In genomic region chrX:120749141-120749846, GRCh38 we compare ENCODE assay signal across 9 cellular contexts.
DNase-seq lines count a peak whose midpoint lies in the region; ATAC-seq, FAIRE-seq and TF ChIP-seq lines count a peak whose summit lies in the region.
"Had no signal": no experiment of that assay in that cellular context is flagged by ENCODE, and none has a peak within 500 bp of the region (broad histone marks: within the 10 kb centered on the region; RNA-seq: fewer than 3 reads in every experiment).

No MANE protein-coding gene starts in this region.

- intact Hi-C loops in HepG2 (cut with micrococcal nuclease; ENCODE audit: unreplicated experiment), result no loop called here
- intact Hi-C loops in colonic mucosa (cut with DNase I), result no loop called here
- intact Hi-C loops in pancreas (cut with DNase I), result no loop called here

- CTCF ChIA-PET in HepG2 (lab: Yijun Ruan, JAX; ENCODE audit: low intra/inter-chr PET ratio, low total read pairs), result no interaction called here

- no peak for FAIRE-seq in HepG2 (lab: Jason Lieb, UNC)
- FAIRE-seq in pancreas (lab: Jason Lieb, UNC), result no peak
- FAIRE-seq: colon had no signal

- peak; percentile 43 for ATAC-seq in GM18519 (IDR thresholded peaks at IDR 0.05; ENCODE audit: low FRiP score, unreplicated experiment)
- peak; percentile 86 for ATAC-seq in HG02759 (IDR thresholded peaks at IDR 0.05; ENCODE audit: unreplicated experiment)
- no peak; the same call in 1 of the 3 replicates for ATAC-seq in HepG2
- ATAC-seq in pancreas, result no peak

- peak overlapping the region in 1 of 3 experiments; percentile 23; a peak in 1 of 6 replicates for H3K4me3 ChIP-seq in HepG2 (replicated peaks in 1 of 3; ENCODE audit: insufficient read depth in 1 of 3, low read depth in 2 of 3, low read length in 3 of 3)
- no peak overlapping the region for H3K4me3 ChIP-seq in colonic mucosa
- H3K4me3 ChIP-seq in pancreas, result no peak overlapping the region

- WGBS in HepG2 (ENCODE audit: low lambda C conversion rate), result 19% methylated on average over 3 of the region's 4 CpGs
- 46 to 47% methylated on average over 4 of the region's 4 CpGs for WGBS in pancreas, 2 donors

- POLR2A ChIA-PET in HepG2 (lab: Yijun Ruan, JAX), result interaction anchor here (1.0 kb wide), 1 partner anchor 11 kb away, joined by 3 read pairs; no protein-coding TSS in a partner anchor

- H3K27me3 ChIP-seq in HepG2 (ENCODE audit: control insufficient read depth in 1 of 2, insufficient read depth in 2 of 2, low read length in 2 of 2) (no peaks in the 10 kb centered on the region), colonic mucosa (no peaks in the 10 kb centered on the region), pancreas (peaks cover 0 to 7% (median 0%) of the 10 kb centered on the region in 4 donors)

- no peak for TF ChIP-seq CTCF in HepG2 (CRISPR knock-in tag; IDR thresholded peaks at IDR 0.05)
- no peak for TF ChIP-seq CTCF in colonic mucosa (IDR thresholded peaks at IDR 0.05)
- TF ChIP-seq CTCF in pancreas (IDR thresholded peaks at IDR 0.05), result no peak

- no peaks in the 10 kb centered on the region for H3K9me3 ChIP-seq in HepG2 (ENCODE audit: low read length)
- H3K9me3 ChIP-seq in colonic mucosa, result no peaks in the 10 kb centered on the region
- no peaks in the 10 kb centered on the region for H3K9me3 ChIP-seq in pancreas

- peaks cover 3% of the 10 kb centered on the region for H3K79me2 ChIP-seq in HepG2 (ENCODE audit: insufficient read depth, low read length)

- TF ChIP-seq POLR2A in HepG2 (IDR thresholded peaks at IDR 0.05; ENCODE audit: insufficient read depth in 1 of 2, low read depth in 2 of 2, low read length in 2 of 2), result no peak

- peak; percentile 54 for DNase-seq in NCI-H1105 treated with DMSO at 0.1 percent for 48 hours (lab: John Stamatoyannopoulos, UW)
- DNase-seq in HepG2 (ENCODE audit: low spot score), result no peak
- DNase-seq in colonic mucosa, result no peak
- no peak for DNase-seq in dedifferentiated amniotic fluid mesenchymal stem cell (ENCODE audit: extremely low spot score)
- no peak for DNase-seq in LoVo (ENCODE audit: low spot score)
- no peak for DNase-seq in pancreas

- TF ChIP-seq EP300 in HepG2 (IDR thresholded peaks at IDR 0.05; ENCODE audit: low read depth in 2 of 2, low read length in 2 of 2) (no peak), HepG2 (CRISPR knock-in tag; IDR thresholded peaks at IDR 0.05; ENCODE audit: borderline replicate concordance) (no peak)

- no TSS peak for BruUV-seq in HepG2 (replicated peaks; lab: Mats Ljungman, UMichigan)

- H2AFZ ChIP-seq in HepG2 (ENCODE audit: low read length), result no peak overlapping the region

- in situ Hi-C loops in HepG2 (cut with HindIII; ENCODE audit: extremely low pct_ligation_motif_present, low pct_unique_long_range_greater_than_20kb), result no loop called here

- TF ChIP-seq RAD21 in HepG2 (CRISPR knock-in tag; IDR thresholded peaks at IDR 0.05), result no peak

- no peaks in the 10 kb centered on the region for H3K36me3 ChIP-seq in HepG2 (replicated peaks in 1 of 2; ENCODE audit: control insufficient read depth in 1 of 2, insufficient read depth in 2 of 2, low read length in 2 of 2)
- H3K36me3 ChIP-seq in colonic mucosa, result no peaks in the 10 kb centered on the region
- H3K36me3 ChIP-seq in pancreas, result no peaks in the 10 kb centered on the region

- H3K4me1 ChIP-seq in HepG2 (ENCODE audit: insufficient read depth, low read length) (peaks cover 92% of the 10 kb centered on the region), colonic mucosa (no peaks in the 10 kb centered on the region), pancreas (no peaks in the 10 kb centered on the region)

- peak overlapping the region; percentile 62 for H3K4me2 ChIP-seq in HepG2 (ENCODE audit: low read depth, low read length)

- H4K20me1 ChIP-seq in HepG2 (ENCODE audit: insufficient read depth, low read length), result no peaks in the 10 kb centered on the region

- H3K9ac ChIP-seq in HepG2 (ENCODE audit: insufficient read depth, low read depth, low read length) (0 out of 2 replicates have a peak overlapping the region, but pooled peaks have one; percentile 22), colonic mucosa (ENCODE audit: low read depth in 2 of 2, low read length in 2 of 2) (no peak overlapping the region)

- H3K27ac ChIP-seq in HepG2 (ENCODE audit: extremely low read length, insufficient read depth, low read length) (peak overlapping the region; percentile 35), colonic mucosa (no peak overlapping the region), pancreas (no peak overlapping the region)

TF ChIP-seq in HepG2, 621 proteins besides CTCF, POLR2A, EP300 and RAD21:
- TF ChIP-seq ZNF10 (CRISPR knock-in tag; IDR thresholded peaks at IDR 0.05; ENCODE audit: borderline replicate concordance, low read depth) (no peak), SOX5 (CRISPR knock-in tag; IDR thresholded peaks at IDR 0.05; ENCODE audit: borderline replicate concordance) (no peak), FOXA3 (CRISPR knock-in tag; IDR thresholded peaks at IDR 0.05) (peak; percentile 42; the same call in 1 of the 2 replicates), SALL1 (CRISPR knock-in tag; IDR thresholded peaks at IDR 0.05) (peak; percentile 22; the same call in 1 of the 2 replicates), ZNF7 (CRISPR knock-in tag; IDR thresholded peaks at IDR 0.05) (peak; percentile 17; the same call in 1 of the 2 replicates), SIX1 (CRISPR knock-in tag; IDR thresholded peaks at IDR 0.05; ENCODE audit: borderline replicate concordance) (no peak), FOXA1 (IDR thresholded peaks at IDR 0.05) (no peak), FOXA1 (CRISPR knock-in tag; IDR thresholded peaks at IDR 0.05) (0 out of 2 replicates have a peak, but pooled peaks have one; percentile 32), ZNF430 (CRISPR knock-in tag; IDR thresholded peaks at IDR 0.05) (no peak), ZSCAN21 (CRISPR knock-in tag; IDR thresholded peaks at IDR 0.05; ENCODE audit: borderline replicate concordance) (no peak)

Comparison
In these comparisons a context has a peak if more than half of its experiments do, and no peak if none do; other contexts are left out.
1. ATAC-seq: peak in GM18519 (single experiment) and HG02759 (single experiment); none in HepG2 (single experiment) and pancreas (0 of 4).